ENCODE assay signal across 13 cellular contexts in the genomic region with DNA sequence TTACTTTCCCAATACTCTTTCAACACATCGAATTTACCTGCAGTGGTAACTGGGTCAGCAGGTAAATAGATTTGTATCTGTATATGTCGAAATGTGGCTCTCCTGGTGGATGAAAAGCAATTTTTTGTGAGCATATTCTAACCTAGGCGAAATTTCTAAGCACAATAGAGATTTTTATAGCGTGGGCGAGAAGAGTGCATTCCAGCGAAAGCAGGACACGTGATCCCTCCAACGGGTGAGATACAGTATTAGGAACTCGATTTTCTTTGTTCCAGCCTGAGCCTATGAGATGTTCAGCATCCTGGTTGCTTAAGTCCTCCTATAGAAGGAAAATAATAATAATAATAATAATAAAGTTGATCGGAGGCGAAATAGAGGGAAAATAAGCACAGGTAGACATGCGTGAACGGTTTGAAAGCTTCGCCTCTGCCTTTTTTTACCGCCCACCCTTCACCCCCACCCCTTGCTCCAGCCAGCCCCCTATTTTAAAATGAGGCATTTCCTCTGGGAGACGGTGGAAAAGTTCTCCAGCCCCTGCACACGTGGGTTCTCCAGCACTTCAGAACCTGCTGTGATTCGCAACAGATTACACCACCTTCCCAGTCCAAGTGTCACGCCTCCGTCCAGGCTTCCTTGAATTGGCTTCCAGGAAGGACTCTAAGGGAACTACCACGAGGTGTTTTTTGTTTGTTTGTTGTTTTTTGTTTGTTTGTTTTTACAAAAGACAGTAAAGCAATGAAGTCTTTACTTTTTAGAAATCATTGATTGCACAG. TPM values are rescaled to one million over a fixed set of nuclear protein-coding genes. Genes with fewer than 3 reads are reported as not detected.
DNase-seq lines count a peak whose midpoint lies in the region; ATAC-seq and TF ChIP-seq lines count a peak whose summit lies in the region.
"Had no signal": no experiment of that assay in that cellular context is flagged by ENCODE, and none has a peak within 500 bp of the region (broad histone marks: within the 10 kb centered on the region; RNA-seq: fewer than 3 reads in every experiment).

No MANE protein-coding gene starts in this region.

- H4K20me1 ChIP-seq in smooth muscle cell (ENCODE audit: low read depth) = no peaks in the 10 kb centered on the region

- 14% methylated on average over 21 of the region's 21 CpGs for WGBS in smooth muscle cell (ENCODE audit: low lambda C conversion rate)

- H3F3A ChIP-seq in smooth muscle cell (ENCODE audit: low read depth) = no peaks in the 10 kb centered on the region

- H3K36me3 ChIP-seq in smooth muscle cell (ENCODE audit: low read depth) = no peaks in the 10 kb centered on the region
- H3K36me3 ChIP-seq: lower lobe of right lung had no signal

- H2AFZ ChIP-seq in smooth muscle cell (ENCODE audit: low read depth) = no peak overlapping the region

- H3K4me2 ChIP-seq in smooth muscle cell = peak overlapping the region; percentile 96

- no peaks in the 10 kb centered on the region for H3K79me2 ChIP-seq in smooth muscle cell (ENCODE audit: low read depth)

- H3K27ac ChIP-seq in cingulate gyrus (ENCODE audit: low read depth, low read length) = peak overlapping the region; percentile 39
- no peak overlapping the region for H3K27ac ChIP-seq in smooth muscle cell (ENCODE audit: low read depth)
- H3K27ac ChIP-seq: lower lobe of right lung, SK-N-MC had no signal

- H3K9ac ChIP-seq in smooth muscle cell (ENCODE audit: low read depth) = no peak overlapping the region

- H3K27me3 ChIP-seq in smooth muscle cell (ENCODE audit: low read depth) = peaks cover 98% of the 10 kb centered on the region

- no peak for ATAC-seq in HG03439 (IDR thresholded peaks at IDR 0.05; ENCODE audit: unreplicated experiment)

- peak overlapping the region; percentile 54 for H3K4me3 ChIP-seq in smooth muscle cell
- H3K4me3 ChIP-seq: lower lobe of right lung had no signal

- no peaks in the 10 kb centered on the region for H3K9me3 ChIP-seq in smooth muscle cell (replicated peaks; ENCODE audit: low read depth)
- H3K9me3 ChIP-seq: lower lobe of right lung had no signal

- DNase-seq in NCI-H82 (lab: John Stamatoyannopoulos, UW) (peak; percentile 11), NCI-H82 treated with DMSO at 0.1 percent for 48 hours (lab: John Stamatoyannopoulos, UW; ENCODE audit: unreplicated experiment) (no peak), medulla oblongata (ENCODE audit: extremely low spot score) (peak; percentile 18), smooth muscle cell (lab: John Stamatoyannopoulos, UW; ENCODE audit: unreplicated experiment) (no peak), SW480 (ENCODE audit: low spot score) (no peak)
- no peak for DNase-seq in stimulated activated CD4-positive, alpha-beta T cell treated with anti-CD3 and anti-CD28 coated beads, Interleukin-2, amount 100 ng/mL, for 48 hours
- DNase-seq: 8988T, activated gamma-delta T cell, DND-41, lower lobe of right lung had no signal

- TF ChIP-seq CTCF in smooth muscle cell (IDR thresholded peaks at IDR 0.05; ENCODE audit: borderline replicate concordance, insufficient read depth, poor library complexity, severe bottlenecking) = no peak

- peaks cover 17% of the 10 kb centered on the region for H3K4me1 ChIP-seq in smooth muscle cell (ENCODE audit: low read depth)

RNA-seq across cellular contexts. Expression of gene LRRC7, which starts 2.4 kb away (rescaled TPM):
- 0.04 TPM in 1 of 2 replicates, not detected in the other for total RNA-seq in smooth muscle cell
- 0.06 and 1.3 TPM in 2 replicates for polyA plus RNA-seq in smooth muscle cell
- total RNA-seq: lower lobe of right lung had no signal

Comparison
In these comparisons a context has a peak if more than half of its experiments do, and no peak if none do; other contexts are left out.
1. DNase-seq: peak in NCI-H82 (single experiment) and medulla oblongata (single experiment); none in NCI-H82 treated with DMSO at 0.1 percent for 48 hours (single experiment), smooth muscle cell (single experiment), stimulated activated CD4-positive, alpha-beta T cell treated with anti-CD3 and anti-CD28 coated beads, Interleukin-2, amount 100 ng/mL, for 48 hours (0 of 2) and SW480 (single experiment).